21 cellular contexts compared by ENCODE assay signal in genomic region chr17:8923762-8924161, GRCh38. TPM values are rescaled to one million over a fixed set of nuclear protein-coding genes. Genes with fewer than 3 reads are reported as not detected.
DNase-seq lines count a peak whose midpoint lies in the region; ATAC-seq and TF ChIP-seq lines count a peak whose summit lies in the region.
"Had no signal": no experiment of that assay in that cellular context is flagged by ENCODE, and none has a peak within 500 bp of the region (broad histone marks: within the 10 kb centered on the region; RNA-seq: fewer than 3 reads in every experiment).

No MANE protein-coding gene starts in this region.

- H3K9me3 Mint-ChIP-seq in natural killer cell = no peaks in the 10 kb centered on the region
- no peaks in the 10 kb centered on the region for H3K9me3 Mint-ChIP-seq in natural killer cell treated with Interleukin-12 subunit alpha and Interleukin-12 subunit beta and Interleukin-15 and Interleukin-18, amount 100 ng/mL, for 72 hours
- no peaks in the 10 kb centered on the region for H3K9me3 Mint-ChIP-seq in dendritic cell treated with granulocyte-macrophage colony-stimulating factor and Interleukin-4, amounts not matched to agents 40 ng/mL and 50 ng/mL, for 4 days
- H3K9me3 Mint-ChIP-seq in effector memory CD8-positive, alpha-beta T cell = no peaks in the 10 kb centered on the region

- H3K27ac ChIP-seq in neutrophil = peak overlapping the region; percentile 92
- H3K27ac ChIP-seq: C4-2B had no signal

- H3K27me3 Mint-ChIP-seq in natural killer cell (ENCODE audit: low read depth in 2 of 2) = no peaks in the 10 kb centered on the region
- H3K27me3 Mint-ChIP-seq in natural killer cell treated with Interleukin-12 subunit alpha and Interleukin-12 subunit beta and Interleukin-15 and Interleukin-18, amount 100 ng/mL, for 72 hours = no peaks in the 10 kb centered on the region
- no peaks in the 10 kb centered on the region for H3K27me3 Mint-ChIP-seq in dendritic cell treated with granulocyte-macrophage colony-stimulating factor and Interleukin-4, amounts not matched to agents 40 ng/mL and 50 ng/mL, for 4 days
- no peaks in the 10 kb centered on the region for H3K27me3 Mint-ChIP-seq in effector memory CD8-positive, alpha-beta T cell

- TF ChIP-seq CTCF in natural killer cell (IDR thresholded peaks at IDR 0.05) = no peak
- no peak for TF ChIP-seq CTCF in neutrophil (IDR thresholded peaks at IDR 0.05)

- H3K4me1 Mint-ChIP-seq in natural killer cell = peaks cover 31 to 45% of the 10 kb centered on the region in 2 donors
- H3K4me1 Mint-ChIP-seq in natural killer cell treated with Interleukin-12 subunit alpha and Interleukin-12 subunit beta and Interleukin-15 and Interleukin-18, amount 100 ng/mL, for 72 hours (ENCODE audit: low read depth in 2 of 2) = peaks cover 32 to 33% of the 10 kb centered on the region in 2 donors
- H3K4me1 Mint-ChIP-seq in dendritic cell treated with granulocyte-macrophage colony-stimulating factor and Interleukin-4, amounts not matched to agents 40 ng/mL and 50 ng/mL, for 4 days (ENCODE audit: low read depth) = peaks cover 16% of the 10 kb centered on the region
- peaks cover 16 to 36% of the 10 kb centered on the region in 2 donors for H3K4me1 Mint-ChIP-seq in effector memory CD8-positive, alpha-beta T cell (ENCODE audit: low read depth in 2 of 2)

- no peak for ATAC-seq in natural killer cell
- ATAC-seq in natural killer cell treated with Interleukin-12 subunit alpha and Interleukin-12 subunit beta and Interleukin-15 and Interleukin-18, amount 100 ng/mL, for 72 hours = no peak
- ATAC-seq in effector memory CD8-positive, alpha-beta T cell (replicated peaks) = no peak
- ATAC-seq in HG02759 (IDR thresholded peaks at IDR 0.05; ENCODE audit: unreplicated experiment) = no peak
- ATAC-seq: HCT116, K562 had no signal

- H3K9me3 ChIP-seq in neutrophil = no peaks in the 10 kb centered on the region

- no peaks in the 10 kb centered on the region for H3K27me3 ChIP-seq in neutrophil
- H3K27me3 ChIP-seq: MG63, SJSA1 had no signal

- DNase-seq in natural killer cell (no peak), NCI-H526 treated with DMSO at 0.1 percent for 48 hours (lab: John Stamatoyannopoulos, UW) (no peak)
- DNase-seq in natural killer cell treated with Interleukin-12 subunit alpha and Interleukin-12 subunit beta and Interleukin-15 and Interleukin-18, amount 100 ng/mL, for 72 hours (ENCODE audit: low spot score) = no peak
- no peak for DNase-seq in effector memory CD8-positive, alpha-beta T cell
- DNase-seq: DMS79; MG63; NCI-H1105 treated with DMSO at 0.1 percent for 48 hours; NCI-H2029 treated with DMSO at 0.1 percent for 48 hours; NCI-H226; NCI-H510A treated with DMSO at 0.1 percent for 48 hours; NCI-H774; NK-92 treated with Interleukin-12 subunit alpha and Interleukin-12 subunit beta, amount 100 ng/mL, for 24 hours; OCI-M1 had no signal

- H3K4me1 ChIP-seq in neutrophil (ENCODE audit: control insufficient read depth in 1 of 2, insufficient read depth in 1 of 2, low read depth in 1 of 2, low read length in 1 of 2) = peaks cover 56 to 71% of the 10 kb centered on the region in 2 experiments

- H3K27ac Mint-ChIP-seq in natural killer cell = peak overlapping the region; percentile 83 to 87
- no peak overlapping the region for H3K27ac Mint-ChIP-seq in natural killer cell treated with Interleukin-12 subunit alpha and Interleukin-12 subunit beta and Interleukin-15 and Interleukin-18, amount 100 ng/mL, for 72 hours
- H3K27ac Mint-ChIP-seq in dendritic cell treated with granulocyte-macrophage colony-stimulating factor and Interleukin-4, amounts not matched to agents 40 ng/mL and 50 ng/mL, for 4 days = no peak overlapping the region
- H3K27ac Mint-ChIP-seq in effector memory CD8-positive, alpha-beta T cell = peak overlapping the region in 1 of 2 donors; percentile 39

- peaks cover 9% of the 10 kb centered on the region for H3K36me3 Mint-ChIP-seq in natural killer cell
- H3K36me3 Mint-ChIP-seq in natural killer cell treated with Interleukin-12 subunit alpha and Interleukin-12 subunit beta and Interleukin-15 and Interleukin-18, amount 100 ng/mL, for 72 hours = peaks cover 16% of the 10 kb centered on the region
- peaks cover 16% of the 10 kb centered on the region for H3K36me3 Mint-ChIP-seq in dendritic cell treated with granulocyte-macrophage colony-stimulating factor and Interleukin-4, amounts not matched to agents 40 ng/mL and 50 ng/mL, for 4 days (ENCODE audit: low read depth)
- peaks cover 9% of the 10 kb centered on the region for H3K36me3 Mint-ChIP-seq in effector memory CD8-positive, alpha-beta T cell (ENCODE audit: insufficient read depth)

- no peak overlapping the region for H3K4me3 ChIP-seq in neutrophil (ENCODE audit: low read depth in 1 of 2, low read length in 1 of 2)
- H3K4me3 ChIP-seq: K562, MG63, SJSA1 had no signal

- H3K36me3 ChIP-seq in neutrophil = peaks cover 4% of the 10 kb centered on the region
- H3K36me3 ChIP-seq: MG63, SJSA1 had no signal

- H3K4me3 Mint-ChIP-seq in natural killer cell = no peak overlapping the region
- no peak overlapping the region for H3K4me3 Mint-ChIP-seq in natural killer cell treated with Interleukin-12 subunit alpha and Interleukin-12 subunit beta and Interleukin-15 and Interleukin-18, amount 100 ng/mL, for 72 hours
- H3K4me3 Mint-ChIP-seq in dendritic cell treated with granulocyte-macrophage colony-stimulating factor and Interleukin-4, amounts not matched to agents 40 ng/mL and 50 ng/mL, for 4 days = peak overlapping the region; percentile 34
- no peak overlapping the region for H3K4me3 Mint-ChIP-seq in effector memory CD8-positive, alpha-beta T cell

- intact Hi-C loops in natural killer cell (cut with micrococcal nuclease) = loop anchor here (2.0 kb wide), 1 partner anchor 25 kb away; no protein-coding TSS in a partner anchor
- intact Hi-C loops in dendritic cell treated with granulocyte-macrophage colony-stimulating factor and Interleukin-4, amounts not matched to agents 40 ng/mL and 50 ng/mL, for 4 days (cut with micrococcal nuclease) = loop anchor here (2.0 to 5.0 kb wide), 2 partner anchors 31 to 44 kb away; partner anchors contain the start of gene PIK3R5

RNA-seq across cellular contexts. Expression of gene PIK3R5, which starts 41.7 kb away (rescaled TPM):
- total RNA-seq in natural killer cell = 100 to 1,000 TPM; 254 to 364 (median 348) TPM
- 100 to 1,000 TPM; 112 to 119 TPM for total RNA-seq in natural killer cell treated with Interleukin-12 subunit alpha and Interleukin-12 subunit beta and Interleukin-15 and Interleukin-18, amount 100 ng/mL, for 72 hours
- total RNA-seq: LHCN-M2, SJSA1 had no signal

RNA-seq across cellular contexts. Expression of gene PIK3R6, which starts 56.3 kb away (rescaled TPM):
- 1 to 10 TPM in 2 of 3 donors, under 1 TPM in 1; 0.84 to 6.3 (median 1.4) TPM for total RNA-seq in natural killer cell
- 1 to 10 TPM in 1 of 2 donors, under 1 TPM in 1; 0.81 to 6.2 TPM for total RNA-seq in natural killer cell treated with Interleukin-12 subunit alpha and Interleukin-12 subunit beta and Interleukin-15 and Interleukin-18, amount 100 ng/mL, for 72 hours
- total RNA-seq: LHCN-M2, SJSA1 had no signal

Comparison
In these comparisons a context has a peak if more than half of its experiments do, and no peak if none do; other contexts are left out.
1. H3K27ac Mint-ChIP-seq: peak in natural killer cell (2 of 2); none in natural killer cell treated with Interleukin-12 subunit alpha and Interleukin-12 subunit beta and Interleukin-15 and Interleukin-18, amount 100 ng/mL, for 72 hours (0 of 2) and dendritic cell treated with granulocyte-macrophage colony-stimulating factor and Interleukin-4, amounts not matched to agents 40 ng/mL and 50 ng/mL, for 4 days (single experiment).